ENCODE assay signal across 7 cellular contexts in genomic region chr5:3793162-3793561, GRCh38.
"Had no signal": no experiment of that assay in that cellular context is flagged by ENCODE, and none has a peak within 500 bp of the region (broad histone marks: within the 10 kb centered on the region; RNA-seq: fewer than 3 reads in every experiment).

No MANE protein-coding gene starts in this region.

- DNase-seq: GDM1 had no signal

- ATAC-seq: GM12878 had no signal

- H3K4me3 ChIP-seq: GM12878 had no signal

- FAIRE-seq: G401.6, GM12878, GM12891, GM12892, GM18507, GM19239 had no signal
